ENCODE assay signal across 2 cellular contexts in genomic region chr9:77152289-77152688, GRCh38.
A peak's percentile ranks its signal among the peaks of the same experiment; 100 is the strongest.
TF ChIP-seq lines count a peak whose summit lies in the region.

No MANE protein-coding gene starts in this region.

TF ChIP-seq in A549, 52 proteins besides CTCF, POLR2A, EP300 and RAD21:
- no peak for TF ChIP-seq ATOH8 (CRISPR knock-in tag; IDR thresholded peaks at IDR 0.05; ENCODE audit: low read depth)
- TF ChIP-seq MAFK (IDR thresholded peaks at IDR 0.05; ENCODE audit: partially characterized antibody), result peak; percentile 64

TF ChIP-seq in K562, 482 proteins besides CTCF, POLR2A, EP300 and RAD21:
- TF ChIP-seq CHD1 (IDR thresholded peaks at IDR 0.05; ENCODE audit: low read length) (no peak), ZNF253 (CRISPR knock-in tag; conservative IDR thresholded peaks at IDR 0.05) (no peak), IRF1 (CRISPR knock-in tag; IDR thresholded peaks at IDR 0.05; ENCODE audit: borderline replicate concordance) (no peak), KLF13 (tag; IDR thresholded peaks at IDR 0.05; ENCODE audit: borderline replicate concordance, low read depth) (no peak), DMBX1 (CRISPR knock-in tag; IDR thresholded peaks at IDR 0.05; ENCODE audit: borderline replicate concordance) (no peak), NR2C2 (CRISPR knock-in tag; IDR thresholded peaks at IDR 0.05) (no peak), NR2C2 (tag; IDR thresholded peaks at IDR 0.05) (no peak), ZNF79 (CRISPR knock-in tag; IDR thresholded peaks at IDR 0.05; ENCODE audit: low read depth) (no peak), MAFG (tag; conservative IDR thresholded peaks at IDR 0.05) (0 out of 2 replicates have a peak, but pooled peaks have one; percentile 12), C11orf30 (IDR thresholded peaks at IDR 0.05; ENCODE audit: low read depth) (peak; percentile 7; the same call in 1 of the 2 replicates), CEBPZ (IDR thresholded peaks at IDR 0.05; ENCODE audit: borderline replicate concordance, low read depth, low read length) (no peak), ZNF282 (CRISPR knock-in tag; IDR thresholded peaks at IDR 0.05) (no peak), KLF1 (tag; IDR thresholded peaks at IDR 0.05) (no peak), ZNF316 (IDR thresholded peaks at IDR 0.05) (peak; percentile 35; the same call in 1 of the 2 replicates), MAFF (IDR thresholded peaks at IDR 0.05; ENCODE audit: low read length) (peak; percentile 20; the same call in 1 of the 2 replicates), SIRT6 (IDR thresholded peaks at IDR 0.05; ENCODE audit: low read depth, low read length) (no peak)
